1 cellular context compared by ENCODE assay signal in genomic region chrX:132218100-132218807, GRCh38.
TF ChIP-seq lines count a peak whose summit lies in the region.

No MANE protein-coding gene starts in this region.

TF ChIP-seq in GM12878, 131 proteins besides CTCF, POLR2A, EP300 and RAD21 (continued from another document and continues in another):
- TF ChIP-seq BCLAF1 (IDR thresholded peaks at IDR 0.05), result no peak
- TF ChIP-seq SRF (IDR thresholded peaks at IDR 0.05; ENCODE audit: low read depth in 2 of 2, low read length in 2 of 2), result peak in 1 of 2 experiments; percentile 59; a peak in 1 of 4 replicates
- TF ChIP-seq ZBTB11 (CRISPR knock-in tag; IDR thresholded peaks at IDR 0.05), result peak; percentile 80
- TF ChIP-seq E2F8 (IDR thresholded peaks at IDR 0.05; ENCODE audit: low read depth, partially characterized antibody), result no peak
- no peak for TF ChIP-seq EZH2 (IDR thresholded peaks at IDR 0.05; ENCODE audit: borderline replicate concordance, control insufficient read depth, low read depth, low read length)
- no peak for TF ChIP-seq DPF2 (IDR thresholded peaks at IDR 0.05)
- no peak for TF ChIP-seq KDM1A (IDR thresholded peaks at IDR 0.05; ENCODE audit: borderline replicate concordance)
- TF ChIP-seq ZNF622 (IDR thresholded peaks at IDR 0.05), result no peak
- no peak for TF ChIP-seq SKIL (IDR thresholded peaks at IDR 0.05; ENCODE audit: low read depth, poor library complexity, severe bottlenecking)
- TF ChIP-seq ETV6 (conservative IDR thresholded peaks at IDR 0.05 in 1 of 2, IDR thresholded peaks at IDR 0.05 in 1 of 2; ENCODE audit: borderline replicate concordance in 1 of 2, low read depth in 1 of 2), result peak in 1 of 2 experiments; percentile 66; a peak in 2 of 4 replicates
- no peak for TF ChIP-seq TAF1 (IDR thresholded peaks at IDR 0.05; ENCODE audit: borderline replicate concordance, low read depth, low read length)
- no peak for TF ChIP-seq RBBP5 (conservative IDR thresholded peaks at IDR 0.05)
- no peak for TF ChIP-seq PML (IDR thresholded peaks at IDR 0.05; ENCODE audit: low read length)
- no peak for TF ChIP-seq SUPT20H (IDR thresholded peaks at IDR 0.05; ENCODE audit: borderline replicate concordance, control insufficient read depth, low read depth, low read length)
- TF ChIP-seq E2F4 (IDR thresholded peaks at IDR 0.05; ENCODE audit: low read depth, low read length), result no peak
- TF ChIP-seq CHD1 (IDR thresholded peaks at IDR 0.05; ENCODE audit: low read depth, low read length), result no peak
- 0 out of 2 replicates have a peak, but pooled peaks have one; percentile 47 for TF ChIP-seq TARDBP (IDR thresholded peaks at IDR 0.05; ENCODE audit: borderline replicate concordance)
- TF ChIP-seq STAT1 (conservative IDR thresholded peaks at IDR 0.05), result no peak
- TF ChIP-seq SREBF2 (IDR thresholded peaks at IDR 0.05; ENCODE audit: low read length), result no peak
- no peak for TF ChIP-seq FOXK2 (IDR thresholded peaks at IDR 0.05)
- no peak for TF ChIP-seq HDGF (IDR thresholded peaks at IDR 0.05)
- TF ChIP-seq ZNF592 (IDR thresholded peaks at IDR 0.05), result no peak
- TF ChIP-seq SMAD5 (IDR thresholded peaks at IDR 0.05; ENCODE audit: low read depth), result 0 out of 2 replicates have a peak, but pooled peaks have one; percentile 39
- peak; percentile 40; the same call in 1 of the 2 replicates for TF ChIP-seq LARP7 (IDR thresholded peaks at IDR 0.05)
- no peak for TF ChIP-seq CBFB (IDR thresholded peaks at IDR 0.05; ENCODE audit: low read depth)
- peak; percentile 4; the same call in 1 of the 2 replicates for TF ChIP-seq ZNF384 (IDR thresholded peaks at IDR 0.05; ENCODE audit: borderline replicate concordance, low read depth, low read length)
- no peak for TF ChIP-seq HDAC2 (IDR thresholded peaks at IDR 0.05)
- TF ChIP-seq YBX1 (IDR thresholded peaks at IDR 0.05), result no peak
- TF ChIP-seq ZNF207 (IDR thresholded peaks at IDR 0.05; ENCODE audit: borderline replicate concordance), result no peak
- peak; percentile 25; the same call in 1 of the 2 replicates for TF ChIP-seq MXI1 (IDR thresholded peaks at IDR 0.05; ENCODE audit: low read depth, low read length)
- TF ChIP-seq MYB (IDR thresholded peaks at IDR 0.05; ENCODE audit: borderline replicate concordance, low read depth, low read length), result no peak
- peak; percentile 81 for TF ChIP-seq ZBTB40 (IDR thresholded peaks at IDR 0.05; ENCODE audit: borderline replicate concordance)
- TF ChIP-seq IRF3 (IDR thresholded peaks at IDR 0.05), result no peak
- TF ChIP-seq PBX3 (IDR thresholded peaks at IDR 0.05; ENCODE audit: insufficient replicate concordance, low read depth, low read length), result no peak
